Comparison of ENCODE assay signal across 12 cellular contexts in genomic region chr3:11159421-11159904, GRCh38. TPM values are rescaled to one million over a fixed set of nuclear protein-coding genes. Genes with fewer than 3 reads are reported as not detected.
A peak's percentile ranks its signal among the peaks of the same experiment; 100 is the strongest.
DNase-seq lines count a peak whose midpoint lies in the region; ATAC-seq and TF ChIP-seq lines count a peak whose summit lies in the region.
"Had no signal": no experiment of that assay in that cellular context is flagged by ENCODE, and none has a peak within 500 bp of the region (broad histone marks: within the 10 kb centered on the region; RNA-seq: fewer than 3 reads in every experiment).

No MANE protein-coding gene starts in this region.

- WGBS in lung, 2 donors: 23 to 29% methylated on average over 5 of the region's 5 CpGs
- 2 to 4% methylated on average over 5 of the region's 5 CpGs for WGBS in aorta, 2 donors

- no peaks in the 10 kb centered on the region for H3K9me3 Mint-ChIP-seq in chondrocyte (ENCODE audit: low read depth)
- no peaks in the 10 kb centered on the region for H3K9me3 Mint-ChIP-seq in activated naive CD4-positive, alpha-beta T cell treated with anti-CD3 and anti-CD28 coated beads for 36 hours
- H3K9me3 Mint-ChIP-seq in CD4-positive, alpha-beta T cell: no peaks in the 10 kb centered on the region
- H3K9me3 Mint-ChIP-seq: neural progenitor cell had no signal

- DNase-seq in activated effector memory CD4-positive, alpha-beta T cell treated with anti-CD3 and anti-CD28 coated beads, Interleukin-2, amount 50 U/mL, for 16 hours: peak; percentile 30
- DNase-seq in activated effector memory CD4-positive, alpha-beta T cell treated with Interleukin-2 at 50 U/mL for 16 hours: no peak
- DNase-seq in chondrocyte (ENCODE audit: low spot score) (no peak), lung (ENCODE audit: low spot score) (peak; percentile 51), aorta (peak in 1 of 2 donors; percentile 69), C1 segment of cervical spinal cord (lab: John Stamatoyannopoulos, UW) (no peak)
- no peak for DNase-seq in activated naive CD4-positive, alpha-beta T cell treated with anti-CD3 and anti-CD28 coated beads for 36 hours
- no peak for DNase-seq in CD4-positive, alpha-beta T cell
- DNase-seq: activated CD8-positive, alpha-beta T cell treated with anti-CD3 and anti-CD28 coated beads, Interleukin-2, amount 10 ng/mL, durations not matched to agents 7 days and 5 days; NCI-H1930 had no signal

- intact Hi-C loops in aorta (cut with DNase I): loop anchor here (5.0 kb wide), 3 partner anchors 38 to 173 kb away; no protein-coding TSS in a partner anchor
- intact Hi-C loops in activated naive CD4-positive, alpha-beta T cell treated with anti-CD3 and anti-CD28 coated beads for 36 hours (cut with micrococcal nuclease): loop anchor here (10.0 kb wide), 1 partner anchor 495 kb away; no protein-coding TSS in a partner anchor
- intact Hi-C loops in CD4-positive, alpha-beta T cell (cut with DNase I, micrococcal nuclease): no loop called here

- H3K4me1 ChIP-seq in lung (ENCODE audit: control insufficient read depth in 2 of 2, insufficient read depth in 2 of 2, low read length in 2 of 2) (peaks cover 0 to 5% of the 10 kb centered on the region in 2 donors), aorta (ENCODE audit: control insufficient read depth in 1 of 2, insufficient read depth in 2 of 2, low read length in 2 of 2) (no peaks in the 10 kb centered on the region)

- H3K27ac ChIP-seq in lung (ENCODE audit: low read depth in 1 of 2, low read length in 1 of 2): no peak overlapping the region
- peak overlapping the region in 1 of 2 donors; percentile 6 for H3K27ac ChIP-seq in aorta (ENCODE audit: low read depth in 1 of 2, low read length in 2 of 2)
- H3K27ac ChIP-seq in CD4-positive, alpha-beta T cell (ENCODE audit: low read depth, low read length): no peak overlapping the region
- H3K27ac ChIP-seq: A549, neural progenitor cell had no signal

- H3K4me1 Mint-ChIP-seq in chondrocyte (ENCODE audit: low read depth): peaks cover 67% of the 10 kb centered on the region
- peaks cover 6% of the 10 kb centered on the region for H3K4me1 Mint-ChIP-seq in activated naive CD4-positive, alpha-beta T cell treated with anti-CD3 and anti-CD28 coated beads for 36 hours (ENCODE audit: low read depth)
- no peaks in the 10 kb centered on the region for H3K4me1 Mint-ChIP-seq in CD4-positive, alpha-beta T cell (ENCODE audit: low read depth)

- H3K36me3 ChIP-seq in lung (ENCODE audit: control insufficient read depth in 2 of 2, insufficient read depth in 2 of 2, low read length in 2 of 2): no peaks in the 10 kb centered on the region
- no peaks in the 10 kb centered on the region for H3K36me3 ChIP-seq in aorta (ENCODE audit: control insufficient read depth in 1 of 2, insufficient read depth in 2 of 2, low read length in 1 of 2)
- H3K36me3 ChIP-seq: neural progenitor cell had no signal

- no peak for TF ChIP-seq CTCF in chondrocyte (IDR thresholded peaks at IDR 0.05)
- TF ChIP-seq CTCF in lung (IDR thresholded peaks at IDR 0.05; ENCODE audit: control extremely low read depth, extremely low read depth): no peak
- TF ChIP-seq CTCF in CD4-positive, alpha-beta T cell (IDR thresholded peaks at IDR 0.05): no peak

- ATAC-seq in lung (ENCODE audit: insufficient read depth, low FRiP score) (peak; percentile 32), aorta (ENCODE audit: low FRiP score) (peak; percentile 53)
- no peak for ATAC-seq in CD4-positive, alpha-beta T cell (ENCODE audit: poor library complexity)
- ATAC-seq: A549; activated CD8-positive, alpha-beta T cell treated with anti-CD3 and anti-CD28 coated beads, Interleukin-2, amount 10 ng/mL, durations not matched to agents 7 days and 5 days had no signal

- CTCF ChIA-PET in activated naive CD4-positive, alpha-beta T cell treated with anti-CD3 and anti-CD28 coated beads for 36 hours (lab: Charles Lee): no interaction called here
- CTCF ChIA-PET in CD4-positive, alpha-beta T cell (lab: Charles Lee): no interaction called here

- no peaks in the 10 kb centered on the region for H3K9me3 ChIP-seq in lung (ENCODE audit: control insufficient read depth in 2 of 2, insufficient read depth in 1 of 2, low read length in 1 of 2)
- H3K9me3 ChIP-seq in aorta (ENCODE audit: control insufficient read depth, low read length): no peaks in the 10 kb centered on the region
- H3K9me3 ChIP-seq in CD4-positive, alpha-beta T cell (ENCODE audit: control insufficient read depth, low read length): no peaks in the 10 kb centered on the region
- H3K9me3 ChIP-seq: A549 had no signal

- no peaks in the 10 kb centered on the region for H3K27me3 Mint-ChIP-seq in chondrocyte (ENCODE audit: low read depth)
- H3K27me3 Mint-ChIP-seq in activated naive CD4-positive, alpha-beta T cell treated with anti-CD3 and anti-CD28 coated beads for 36 hours (ENCODE audit: low read depth): peaks cover 41% of the 10 kb centered on the region
- peaks cover 67% of the 10 kb centered on the region for H3K27me3 Mint-ChIP-seq in CD4-positive, alpha-beta T cell

- peaks cover 15% of the 10 kb centered on the region for H3K36me3 Mint-ChIP-seq in chondrocyte (ENCODE audit: low read depth)
- no peaks in the 10 kb centered on the region for H3K36me3 Mint-ChIP-seq in activated naive CD4-positive, alpha-beta T cell treated with anti-CD3 and anti-CD28 coated beads for 36 hours (ENCODE audit: low read depth)
- no peaks in the 10 kb centered on the region for H3K36me3 Mint-ChIP-seq in CD4-positive, alpha-beta T cell (ENCODE audit: low read depth)
- H3K36me3 Mint-ChIP-seq: neural progenitor cell had no signal

- H3K4me3 ChIP-seq in lung (no peak overlapping the region), aorta (ENCODE audit: low read length in 2 of 2) (no peak overlapping the region)
- H3K4me3 ChIP-seq: A549, neural progenitor cell had no signal

- POLR2A ChIA-PET in CD4-positive, alpha-beta T cell (lab: Charles Lee): no interaction called here

- no peaks in the 10 kb centered on the region for H3K27me3 ChIP-seq in lung (ENCODE audit: control insufficient read depth, insufficient read depth)
- H3K27me3 ChIP-seq in aorta (ENCODE audit: control insufficient read depth in 1 of 2, insufficient read depth in 2 of 2, low read length in 1 of 2): no peaks in the 10 kb centered on the region
- H3K27me3 ChIP-seq in CD4-positive, alpha-beta T cell (ENCODE audit: control insufficient read depth, insufficient read depth, low read length): peaks cover 32% of the 10 kb centered on the region

- peak overlapping the region; percentile 0 for H3K27ac Mint-ChIP-seq in chondrocyte (ENCODE audit: unreplicated experiment)
- no peak overlapping the region for H3K27ac Mint-ChIP-seq in activated naive CD4-positive, alpha-beta T cell treated with anti-CD3 and anti-CD28 coated beads for 36 hours
- H3K27ac Mint-ChIP-seq in CD4-positive, alpha-beta T cell: no peak overlapping the region
- H3K27ac Mint-ChIP-seq: activated CD8-positive, alpha-beta T cell treated with anti-CD3 and anti-CD28 coated beads, Interleukin-2, amount 10 ng/mL, durations not matched to agents 7 days and 5 days; neural progenitor cell had no signal

- no peak overlapping the region for H3K4me3 Mint-ChIP-seq in chondrocyte (ENCODE audit: unreplicated experiment)
- no peak overlapping the region for H3K4me3 Mint-ChIP-seq in activated naive CD4-positive, alpha-beta T cell treated with anti-CD3 and anti-CD28 coated beads for 36 hours
- no peak overlapping the region for H3K4me3 Mint-ChIP-seq in CD4-positive, alpha-beta T cell
- H3K4me3 Mint-ChIP-seq: activated CD8-positive, alpha-beta T cell treated with anti-CD3 and anti-CD28 coated beads, Interleukin-2, amount 10 ng/mL, durations not matched to agents 7 days and 5 days; neural progenitor cell had no signal

RNA-seq across cellular contexts. Expression of gene HRH1, which starts 5.2 kb away (rescaled TPM):
- total RNA-seq in chondrocyte (30.1 to 32.0 TPM (median 30.8 TPM) in 3 replicates), lung (1 to 10 TPM; 5.6 to 8.3 TPM), aorta (10 to 100 TPM; 22.4 to 45.1 TPM)
- polyA plus RNA-seq in lung (1 to 10 TPM; 2.3 to 3.7 TPM), aorta (1 to 10 TPM; 3.9 to 4.4 TPM)
- total RNA-seq in activated naive CD4-positive, alpha-beta T cell treated with anti-CD3 and anti-CD28 coated beads for 36 hours: under 1 TPM; 0.07 to 0.10 TPM
- not detected for total RNA-seq in CD4-positive, alpha-beta T cell

Comparison
In these comparisons a context has a peak if more than half of its experiments do, and no peak if none do; other contexts are left out.
1. DNase-seq: peak in activated effector memory CD4-positive, alpha-beta T cell treated with anti-CD3 and anti-CD28 coated beads, Interleukin-2, amount 50 U/mL, for 16 hours (single experiment) and lung (single experiment); none in activated effector memory CD4-positive, alpha-beta T cell treated with Interleukin-2 at 50 U/mL for 16 hours (single experiment), chondrocyte (single experiment), activated naive CD4-positive, alpha-beta T cell treated with anti-CD3 and anti-CD28 coated beads for 36 hours (single experiment), C1 segment of cervical spinal cord (0 of 14) and CD4-positive, alpha-beta T cell (0 of 10).
2. RNA of gene HRH1, which starts 5.2 kb away (total RNA-seq): 22.4 to 45.1 TPM in aorta, 30.1 to 32.0 TPM in chondrocyte and 5.6 to 8.3 TPM in lung; 0.07 to 0.10 TPM in activated naive CD4-positive, alpha-beta T cell treated with anti-CD3 and anti-CD28 coated beads for 36 hours and not detected in CD4-positive, alpha-beta T cell; every median in the first group is over 4 times any median in the second.
3. intact Hi-C loops: an anchor here in aorta (5.0 kb wide) and activated naive CD4-positive, alpha-beta T cell treated with anti-CD3 and anti-CD28 coated beads for 36 hours (10.0 kb wide); none called in CD4-positive, alpha-beta T cell.